ENCODE assay signal across 9 cellular contexts in the genomic region with DNA sequence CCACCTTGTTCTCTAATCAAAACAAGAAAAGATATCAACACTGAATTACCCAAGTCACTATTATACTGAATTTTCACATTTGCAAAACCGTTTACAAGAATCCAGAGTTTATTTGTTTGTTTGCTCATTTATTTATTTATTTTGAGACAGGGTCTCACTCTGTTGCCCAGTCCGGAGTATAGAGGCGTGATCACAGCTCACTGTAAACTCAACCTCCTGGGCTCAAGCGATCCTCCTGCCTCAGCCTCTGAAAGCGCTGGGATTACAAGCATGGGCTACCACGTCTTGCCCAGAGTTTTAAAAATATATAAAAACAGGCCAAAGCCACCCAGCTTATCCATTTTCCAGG. TPM values are rescaled to one million over a fixed set of nuclear protein-coding genes. Genes with fewer than 3 reads are reported as not detected.
DNase-seq lines count a peak whose midpoint lies in the region; ATAC-seq and TF ChIP-seq lines count a peak whose summit lies in the region.
"Had no signal": no experiment of that assay in that cellular context is flagged by ENCODE, and none has a peak within 500 bp of the region (broad histone marks: within the 10 kb centered on the region; RNA-seq: fewer than 3 reads in every experiment).

No MANE protein-coding gene starts in this region.

- no peak overlapping the region for H2AFZ ChIP-seq in KMS-11 (ENCODE audit: low read depth)

- H3K4me1 Mint-ChIP-seq in stimulated activated naive B cell treated with anti-CD40 and anti-IgM and Interleukin-4, amounts not matched to agents 10 μg/mL and 1 μg/mL and 100 μg/mL, for 72 hours: peaks cover 23 to 57% of the 10 kb centered on the region in 2 donors

- no peak for ATAC-seq in lung (ENCODE audit: insufficient read depth, low FRiP score)
- ATAC-seq in stimulated activated naive B cell treated with anti-CD40 and anti-IgM and Interleukin-4, amounts not matched to agents 10 μg/mL and 1 μg/mL and 100 μg/mL, for 72 hours (replicated peaks): no peak
- ATAC-seq in GM21619 (IDR thresholded peaks at IDR 0.05; ENCODE audit: unreplicated experiment): no peak

- H3K27me3 Mint-ChIP-seq in stimulated activated naive B cell treated with anti-CD40 and anti-IgM and Interleukin-4, amounts not matched to agents 10 μg/mL and 1 μg/mL and 100 μg/mL, for 72 hours: no peaks in the 10 kb centered on the region

- H3K27me3 ChIP-seq in KMS-11 (ENCODE audit: insufficient read depth, low read depth): no peaks in the 10 kb centered on the region
- no peaks in the 10 kb centered on the region for H3K27me3 ChIP-seq in ascending aorta
- H3K27me3 ChIP-seq in lung (ENCODE audit: control insufficient read depth, insufficient read depth): no peaks in the 10 kb centered on the region

- H3K36me3 ChIP-seq in KMS-11 (ENCODE audit: insufficient read depth): no peaks in the 10 kb centered on the region
- H3K36me3 ChIP-seq in ascending aorta: no peaks in the 10 kb centered on the region
- H3K36me3 ChIP-seq in lung (ENCODE audit: control insufficient read depth in 2 of 2, insufficient read depth in 2 of 2, low read length in 2 of 2): no peaks in the 10 kb centered on the region

- H3K9ac ChIP-seq in KMS-11: peak overlapping the region; percentile 5; the same call in 1 of the 2 replicates

- intact Hi-C loops in ascending aorta (cut with DNase I): loop anchor here (2.0 to 5.0 kb wide), 2 partner anchors 36 to 61 kb away; no protein-coding TSS in a partner anchor

- H3K4me3 Mint-ChIP-seq in stimulated activated naive B cell treated with anti-CD40 and anti-IgM and Interleukin-4, amounts not matched to agents 10 μg/mL and 1 μg/mL and 100 μg/mL, for 72 hours: no peak overlapping the region
- H3K4me3 Mint-ChIP-seq: T-helper 2 cell treated with Interferon-gamma antibody and Interleukin-4, amounts not matched to agents 5 μg/mL and 100 μg/mL, for 36 hours had no signal

- peak overlapping the region; percentile 53 for H3K4me2 ChIP-seq in KMS-11

- H3K4me3 ChIP-seq in KMS-11 (IDR thresholded peaks at IDR 0.05; ENCODE audit: insufficient read depth, low read depth, low read length) (no peak overlapping the region), ascending aorta (no peak overlapping the region), lung (no peak overlapping the region)

- 0 out of 2 replicates have a peak, but pooled peaks cover 3% of the 10 kb centered on the region for H4K20me1 ChIP-seq in KMS-11 (ENCODE audit: insufficient read depth)

- H3K27ac Mint-ChIP-seq in stimulated activated naive B cell treated with anti-CD40 and anti-IgM and Interleukin-4, amounts not matched to agents 10 μg/mL and 1 μg/mL and 100 μg/mL, for 72 hours: peak overlapping the region; percentile 37

- 92 to 96% methylated on average over 6 of the region's 6 CpGs for WGBS in lung, 2 donors

- no peaks in the 10 kb centered on the region for H3K9me3 Mint-ChIP-seq in stimulated activated naive B cell treated with anti-CD40 and anti-IgM and Interleukin-4, amounts not matched to agents 10 μg/mL and 1 μg/mL and 100 μg/mL, for 72 hours
- H3K9me3 Mint-ChIP-seq: T-helper 2 cell treated with Interferon-gamma antibody and Interleukin-4, amounts not matched to agents 5 μg/mL and 100 μg/mL, for 36 hours had no signal

- H3K9me3 ChIP-seq in ascending aorta: no peaks in the 10 kb centered on the region
- no peaks in the 10 kb centered on the region for H3K9me3 ChIP-seq in lung (ENCODE audit: control insufficient read depth in 2 of 2, insufficient read depth in 1 of 2, low read length in 1 of 2)

- peaks cover 84% of the 10 kb centered on the region for H3K4me1 ChIP-seq in KMS-11 (ENCODE audit: low read depth, poor library complexity, severe bottlenecking)
- H3K4me1 ChIP-seq in ascending aorta: peaks cover 32 to 69% of the 10 kb centered on the region in 2 donors
- H3K4me1 ChIP-seq in lung (ENCODE audit: control insufficient read depth in 2 of 2, insufficient read depth in 2 of 2, low read length in 2 of 2): peaks cover 22 to 49% of the 10 kb centered on the region in 2 donors

- TF ChIP-seq CTCF in KMS-11 (conservative IDR thresholded peaks at IDR 0.05; ENCODE audit: low read depth, low read length) (no peak), ascending aorta (IDR thresholded peaks at IDR 0.05) (no peak), lung (IDR thresholded peaks at IDR 0.05; ENCODE audit: control extremely low read depth, extremely low read depth) (no peak)

- DNase-seq in ascending aorta (ENCODE audit: low spot score in 2 of 2): no peak
- no peak for DNase-seq in lung (ENCODE audit: low spot score)
- no peak for DNase-seq in stimulated activated naive B cell treated with anti-CD40 and anti-IgM and Interleukin-4, amounts not matched to agents 10 μg/mL and 1 μg/mL and 100 μg/mL, for 72 hours
- no peak for DNase-seq in stimulated activated CD4-positive, alpha-beta T cell treated with anti-CD3 and anti-CD28 coated beads, Interleukin-2, amount 100 ng/mL, for 48 hours
- no peak for DNase-seq in ecto neural progenitor cell (ENCODE audit: low spot score)
- DNase-seq in NCI-H82 (lab: John Stamatoyannopoulos, UW): no peak

- peaks cover 93% of the 10 kb centered on the region for H3K79me2 ChIP-seq in KMS-11 (ENCODE audit: insufficient read depth, low read depth)

- H3K27ac ChIP-seq in KMS-11: peak overlapping the region; percentile 59
- H3K27ac ChIP-seq in ascending aorta: peak overlapping the region; percentile 83 to 91
- peak overlapping the region; percentile 41 to 44 for H3K27ac ChIP-seq in lung (ENCODE audit: low read depth in 1 of 2, low read length in 1 of 2)

- peaks cover 20 to 33% of the 10 kb centered on the region in 2 donors for H3K36me3 Mint-ChIP-seq in stimulated activated naive B cell treated with anti-CD40 and anti-IgM and Interleukin-4, amounts not matched to agents 10 μg/mL and 1 μg/mL and 100 μg/mL, for 72 hours

RNA-seq across cellular contexts. Expression of a gene that starts 8.5 kb away (rescaled TPM):
- 38.5 TPM for total RNA-seq in ascending aorta
- total RNA-seq in lung: 10 to 100 TPM; 74.3 to 89.1 TPM
- 10 to 100 TPM in 1 of 2 donors, 1 to 10 TPM in 1; 7.4 to 13.7 TPM for polyA plus RNA-seq in lung
